ENCODE assay signal across 13 cellular contexts in genomic region chr7:38840736-38841460, GRCh38.
A peak's percentile ranks its signal among the peaks of the same experiment; 100 is the strongest.
DNase-seq lines count a peak whose midpoint lies in the region; ATAC-seq, FAIRE-seq and TF ChIP-seq lines count a peak whose summit lies in the region.
"Had no signal": no experiment of that assay in that cellular context is flagged by ENCODE, and none has a peak within 500 bp of the region (broad histone marks: within the 10 kb centered on the region; RNA-seq: fewer than 3 reads in every experiment).

No MANE protein-coding gene starts in this region.

- H3K36me3 ChIP-seq in skeletal muscle satellite cell (ENCODE audit: insufficient read depth, low read length), result no peaks in the 10 kb centered on the region

- TF ChIP-seq CTCF in epithelial cell of esophagus (IDR thresholded peaks at IDR 0.05; ENCODE audit: insufficient read depth, low read depth, low read length, missing control alignments) (no peak), D721Med (IDR thresholded peaks at IDR 0.05; ENCODE audit: insufficient read depth, missing control alignments) (no peak)

- no peaks in the 10 kb centered on the region for H3K27me3 ChIP-seq in skeletal muscle satellite cell (ENCODE audit: control insufficient read depth, insufficient read depth, low read length)

- no peaks in the 10 kb centered on the region for H3K9me3 ChIP-seq in skeletal muscle satellite cell (replicated peaks; ENCODE audit: low read length)

- DNase-seq in M059J (ENCODE audit: low read depth), result peak; percentile 73
- peak; percentile 43 for DNase-seq in epithelial cell of esophagus (ENCODE audit: low read depth)
- no peak for DNase-seq in D721Med (ENCODE audit: insufficient read length, low spot score)
- DNase-seq in HT-29 (ENCODE audit: low spot score), result no peak
- no peak for DNase-seq in NCI-H146 treated with DMSO at 0.1 percent for 48 hours (lab: John Stamatoyannopoulos, UW; ENCODE audit: unreplicated experiment)
- DNase-seq: activated CD4-positive, alpha-beta T cell treated with anti-CD3 and anti-CD28 coated beads for 36 hours; activated naive CD4-positive, alpha-beta T cell treated with Interleukin-2 at 50 U/mL for 16 hours; DMS79; H7; NCI-H526 treated with DMSO at 0.1 percent for 48 hours had no signal

- H3K4me3 ChIP-seq in epithelial cell of esophagus (ENCODE audit: low read length) (no peak overlapping the region), skeletal muscle satellite cell (ENCODE audit: low read length) (no peak overlapping the region)

- H3K9ac ChIP-seq in skeletal muscle satellite cell (ENCODE audit: low read depth, low read length), result no peak overlapping the region

- peak; percentile 67 for ATAC-seq in GM18867 (IDR thresholded peaks at IDR 0.05; ENCODE audit: unreplicated experiment)
- no peak for ATAC-seq in HG02571 (IDR thresholded peaks at IDR 0.05; ENCODE audit: unreplicated experiment)
- ATAC-seq: activated CD4-positive, alpha-beta T cell treated with anti-CD3 and anti-CD28 coated beads for 36 hours had no signal

- no peak for FAIRE-seq in D721Med (lab: Jason Lieb, UNC)

- peaks cover 8% of the 10 kb centered on the region for H3K4me1 ChIP-seq in skeletal muscle satellite cell (ENCODE audit: control insufficient read depth, insufficient read depth, low read length)

- H3K4me2 ChIP-seq in skeletal muscle satellite cell (ENCODE audit: low read length), result peak overlapping the region; percentile 11

Comparison
In these comparisons a context has a peak if more than half of its experiments do, and no peak if none do; other contexts are left out.
1. DNase-seq: peak in M059J (single experiment) and epithelial cell of esophagus (single experiment); none in D721Med (single experiment), HT-29 (single experiment) and NCI-H146 treated with DMSO at 0.1 percent for 48 hours (single experiment).